In the genomic region with DNA sequence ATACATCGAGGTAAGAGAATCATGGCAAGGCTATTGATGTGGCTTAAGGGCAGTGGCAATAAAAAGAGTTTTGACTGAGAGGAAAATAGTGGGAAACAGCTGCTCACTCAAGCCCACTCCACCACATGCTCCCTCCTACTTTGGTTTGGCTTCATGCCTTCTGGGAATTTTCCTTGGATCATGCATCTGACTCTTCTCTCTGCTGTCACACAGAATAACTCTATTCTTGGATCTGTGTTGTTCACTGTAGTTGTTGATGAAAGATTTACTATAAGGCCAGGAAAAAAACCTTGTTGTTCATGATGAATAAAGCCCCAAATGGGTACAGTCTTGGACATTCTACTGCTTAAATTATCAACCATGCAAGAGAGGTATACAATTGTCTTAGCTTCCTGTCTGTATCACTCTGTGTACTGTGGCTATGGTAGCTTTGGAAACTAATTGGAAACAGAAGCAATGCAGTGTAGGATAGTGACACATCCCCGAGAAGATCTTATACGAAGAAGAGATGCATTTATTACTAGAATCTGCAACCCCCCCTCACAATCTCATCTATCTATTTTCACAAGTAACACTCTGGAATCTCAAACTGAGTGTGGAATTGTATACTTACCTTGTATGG, we compare ENCODE assay signal across 11 cellular contexts.
DNase-seq lines count a peak whose midpoint lies in the region; ATAC-seq and TF ChIP-seq lines count a peak whose summit lies in the region.
"Had no signal": no experiment of that assay in that cellular context is flagged by ENCODE, and none has a peak within 500 bp of the region (broad histone marks: within the 10 kb centered on the region; RNA-seq: fewer than 3 reads in every experiment).

No MANE protein-coding gene starts in this region.

- H3K36me3 Mint-ChIP-seq in nephron (ENCODE audit: low read depth): no peaks in the 10 kb centered on the region

- no peak for ATAC-seq in HG03025 (IDR thresholded peaks at IDR 0.05; ENCODE audit: low FRiP score, unreplicated experiment)

- peak overlapping the region in 2 of 3 experiments; percentile 46 to 82 for H3K27ac Mint-ChIP-seq in nephron
- H3K27ac Mint-ChIP-seq: H9 had no signal

- H3K4me3 Mint-ChIP-seq in nephron: no peak overlapping the region
- H3K4me3 Mint-ChIP-seq: H9 had no signal

- H3K4me1 Mint-ChIP-seq in nephron: peaks cover 36% of the 10 kb centered on the region
- H3K4me1 Mint-ChIP-seq: H9 had no signal

- no peak overlapping the region for H3K4me3 ChIP-seq in fibroblast of mammary gland (ENCODE audit: control insufficient read depth, low read depth, low read length)
- H3K4me3 ChIP-seq: pancreas, thyroid gland had no signal

- no peaks in the 10 kb centered on the region for H3K27me3 Mint-ChIP-seq in nephron (ENCODE audit: low read depth)

- H3K9me3 Mint-ChIP-seq in nephron: no peaks in the 10 kb centered on the region
- H3K9me3 Mint-ChIP-seq: H9 had no signal

- peak; percentile 82 for DNase-seq in EH (ENCODE audit: low read depth)
- peak; percentile 93 for DNase-seq in RPMI7951 (ENCODE audit: low read depth)
- DNase-seq in fibroblast of mammary gland (ENCODE audit: low read depth): peak; percentile 85
- DNase-seq in NCI-H2029 (lab: John Stamatoyannopoulos, UW): no peak
- no peak for DNase-seq in SW480 (ENCODE audit: low spot score)
- no peak for DNase-seq in activated naive CD4-positive, alpha-beta T cell treated with anti-CD3 and anti-CD28 coated beads, Interleukin-2, amount 50 U/mL, for 16 hours
- DNase-seq: H9, pancreas, thyroid gland had no signal

- TF ChIP-seq CTCF in fibroblast of mammary gland (conservative IDR thresholded peaks at IDR 0.05; ENCODE audit: control insufficient read depth, insufficient read depth, low read depth, low read length): no peak
- TF ChIP-seq CTCF in nephron (IDR thresholded peaks at IDR 0.05; ENCODE audit: unreplicated experiment in 3 of 3): no peak

Comparison
In these comparisons a context has a peak if more than half of its experiments do, and no peak if none do; other contexts are left out.
1. DNase-seq: peak in EH (single experiment), RPMI7951 (single experiment) and fibroblast of mammary gland (single experiment); none in NCI-H2029 (single experiment), SW480 (single experiment) and activated naive CD4-positive, alpha-beta T cell treated with anti-CD3 and anti-CD28 coated beads, Interleukin-2, amount 50 U/mL, for 16 hours (single experiment).